In genomic region chr5:43042626-43043399, GRCh38 we compare ENCODE assay signal across 1 cellular context.
TF ChIP-seq lines count a peak whose summit lies in the region.

No MANE protein-coding gene starts in this region.

TF ChIP-seq in GM12878, 131 proteins besides CTCF, POLR2A, EP300 and RAD21 (continued from another document and continues in another):
- TF ChIP-seq DPF2 (IDR thresholded peaks at IDR 0.05) (0 out of 2 replicates have a peak, but pooled peaks have one; percentile 60), IRF5 (IDR thresholded peaks at IDR 0.05; ENCODE audit: borderline replicate concordance) (no peak), CBFB (IDR thresholded peaks at IDR 0.05; ENCODE audit: low read depth) (peak; percentile 36; the same call in 1 of the 2 replicates), CREM (IDR thresholded peaks at IDR 0.05; ENCODE audit: low read depth) (peak; percentile 44; the same call in 1 of the 2 replicates), ESRRA (IDR thresholded peaks at IDR 0.05; ENCODE audit: low read length) (no peak), ATF3 (IDR thresholded peaks at IDR 0.05; ENCODE audit: borderline replicate concordance, extremely low read depth, low read depth, low read length) (no peak), ZNF592 (IDR thresholded peaks at IDR 0.05) (no peak), CBX3 (IDR thresholded peaks at IDR 0.05; ENCODE audit: borderline replicate concordance, low read depth) (no peak), SKIL (IDR thresholded peaks at IDR 0.05; ENCODE audit: low read depth, poor library complexity, severe bottlenecking) (no peak), SMARCA5 (IDR thresholded peaks at IDR 0.05) (peak; percentile 84), CREB1 (IDR thresholded peaks at IDR 0.05; ENCODE audit: low read depth) (peak; percentile 55; the same call in 1 of the 2 replicates), RCOR1 (conservative IDR thresholded peaks at IDR 0.05; ENCODE audit: low read depth, low read length) (no peak), SIX5 (IDR thresholded peaks at IDR 0.05; ENCODE audit: low read depth, low read length, severe bottlenecking) (no peak), RBBP5 (conservative IDR thresholded peaks at IDR 0.05) (no peak), TARDBP (IDR thresholded peaks at IDR 0.05; ENCODE audit: borderline replicate concordance) (0 out of 2 replicates have a peak, but pooled peaks have one; percentile 60), BHLHE40 (IDR thresholded peaks at IDR 0.05; ENCODE audit: borderline replicate concordance in 1 of 2, low read depth in 2 of 2, low read length in 1 of 2) (peak; percentile 23 to 47; a peak in 1 of 4 replicates), CEBPZ (IDR thresholded peaks at IDR 0.05; ENCODE audit: low read depth, low read length) (no peak), GATAD2B (conservative IDR thresholded peaks at IDR 0.05; ENCODE audit: low read depth) (peak; percentile 77; the same call in 1 of the 2 replicates), NFIC (IDR thresholded peaks at IDR 0.05; ENCODE audit: low read depth, low read length) (no peak), REST (IDR thresholded peaks at IDR 0.05; ENCODE audit: low read depth, low read length) (no peak), CHD2 (IDR thresholded peaks at IDR 0.05; ENCODE audit: borderline replicate concordance, low read depth, low read length) (no peak), ELK1 (IDR thresholded peaks at IDR 0.05; ENCODE audit: low read depth, low read length) (peak; percentile 21; the same call in 1 of the 2 replicates), BCL3 (IDR thresholded peaks at IDR 0.05; ENCODE audit: borderline replicate concordance, insufficient read depth, low read depth, low read length, poor library complexity, severe bottlenecking) (peak; percentile 60), EGR1 (IDR thresholded peaks at IDR 0.05; ENCODE audit: borderline replicate concordance in 1 of 2, low read depth in 2 of 2, low read length in 2 of 2) (peak in 1 of 2 experiments; percentile 56; a peak in 2 of 3 replicates), NR2C1 (IDR thresholded peaks at IDR 0.05) (no peak), RB1 (IDR thresholded peaks at IDR 0.05; ENCODE audit: borderline replicate concordance) (no peak), MYB (IDR thresholded peaks at IDR 0.05; ENCODE audit: borderline replicate concordance, low read depth, low read length) (no peak), BCL11A (IDR thresholded peaks at IDR 0.05; ENCODE audit: low read depth, low read length) (no peak), EED (IDR thresholded peaks at IDR 0.05; ENCODE audit: low read depth) (no peak; the same call in none of the 2 replicates), PRDM15 (CRISPR knock-in tag; IDR thresholded peaks at IDR 0.05) (no peak), TAF1 (IDR thresholded peaks at IDR 0.05; ENCODE audit: borderline replicate concordance, low read depth, low read length) (peak; percentile 51; the same call in 1 of the 2 replicates), MAX (IDR thresholded peaks at IDR 0.05; ENCODE audit: low read depth, low read length) (peak; percentile 63; the same call in 1 of the 2 replicates), ZBED1 (IDR thresholded peaks at IDR 0.05; ENCODE audit: borderline replicate concordance) (no peak; the same call in 1 of the 2 replicates), MEF2A (IDR thresholded peaks at IDR 0.05; ENCODE audit: insufficient read depth, low read depth, low read length) (0 out of 2 replicates have a peak, but pooled peaks have one; percentile 1)
